1 cellular context compared by ENCODE assay signal in the genomic region with DNA sequence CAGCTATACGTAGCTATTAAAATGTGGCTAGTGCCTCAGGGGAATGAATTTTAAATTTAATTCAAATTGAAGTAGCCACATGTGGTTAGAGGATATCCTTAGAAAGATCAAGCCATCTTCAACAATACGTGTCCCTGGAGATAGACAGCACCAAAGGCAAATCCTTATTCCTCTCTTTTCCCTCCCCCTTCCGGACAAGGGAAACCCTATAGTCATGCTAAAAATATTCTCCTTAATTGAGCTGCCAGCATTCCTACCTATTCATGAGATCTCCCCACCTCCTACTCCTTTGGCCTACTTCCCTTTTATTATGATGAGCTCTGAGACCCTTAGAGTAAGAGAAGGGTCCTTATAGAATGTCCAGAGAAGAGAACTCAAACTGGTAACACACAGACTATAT.
TF ChIP-seq lines count a peak whose summit lies in the region.

No MANE protein-coding gene starts in this region.

TF ChIP-seq in SK-N-SH, 30 proteins besides CTCF, POLR2A, EP300 and RAD21:
- TF ChIP-seq TCF12 (IDR thresholded peaks at IDR 0.05) (no peak), NRF1 (IDR thresholded peaks at IDR 0.05; ENCODE audit: low read depth, low read length) (no peak), FOXJ3 (CRISPR knock-in tag; IDR thresholded peaks at IDR 0.05) (no peak), GABPA (IDR thresholded peaks at IDR 0.05; ENCODE audit: low read depth) (no peak), ELF1 (IDR thresholded peaks at IDR 0.05) (no peak), TAF1 (IDR thresholded peaks at IDR 0.05; ENCODE audit: borderline replicate concordance, low read depth, low read length) (no peak), RFX5 (IDR thresholded peaks at IDR 0.05; ENCODE audit: low read length) (no peak), ZBTB33 (IDR thresholded peaks at IDR 0.05; ENCODE audit: borderline replicate concordance, low read depth) (no peak), SMC3 (IDR thresholded peaks at IDR 0.05; ENCODE audit: low read depth, low read length) (no peak), MXI1 (IDR thresholded peaks at IDR 0.05; ENCODE audit: low read depth, low read length) (no peak), CHD2 (IDR thresholded peaks at IDR 0.05; ENCODE audit: low read length, partially characterized antibody) (no peak), PBX3 (IDR thresholded peaks at IDR 0.05) (no peak), RXRA (IDR thresholded peaks at IDR 0.05; ENCODE audit: borderline replicate concordance, low read depth) (no peak), RCOR1 (IDR thresholded peaks at IDR 0.05; ENCODE audit: low read length) (no peak)
